In genomic region chr17:10196936-10197335, GRCh38 we compare ENCODE assay signal across 13 cellular contexts. TPM values are rescaled to one million over a fixed set of nuclear protein-coding genes. Genes with fewer than 3 reads are reported as not detected.
A peak's percentile ranks its signal among the peaks of the same experiment; 100 is the strongest.
DNase-seq lines count a peak whose midpoint lies in the region; ATAC-seq, FAIRE-seq and TF ChIP-seq lines count a peak whose summit lies in the region.
"Had no signal": no experiment of that assay in that cellular context is flagged by ENCODE, and none has a peak within 500 bp of the region (broad histone marks: within the 10 kb centered on the region; RNA-seq: fewer than 3 reads in every experiment).

No MANE protein-coding gene starts in this region.

- peaks cover 15% of the 10 kb centered on the region for H3K9me3 ChIP-seq in DND-41 (ENCODE audit: insufficient read depth, low read length, severe bottlenecking)
- no peaks in the 10 kb centered on the region for H3K9me3 ChIP-seq in astrocyte (ENCODE audit: insufficient read depth, low read depth, low read length)
- peaks cover 13% of the 10 kb centered on the region for H3K9me3 ChIP-seq in mesenchymal stem cell (ENCODE audit: control insufficient read depth, low read length)
- peaks cover 0 to 26% (median 18%) of the 10 kb centered on the region in 8 donors for H3K9me3 ChIP-seq in spleen
- H3K9me3 ChIP-seq in kidney (ENCODE audit: control insufficient read depth in 1 of 2, low read length in 2 of 2): peaks cover 0 to 7% of the 10 kb centered on the region in 2 donors

- H2AFZ ChIP-seq in DND-41 (ENCODE audit: low read depth, low read length) (no peak overlapping the region), astrocyte (ENCODE audit: low read depth, low read length) (no peak overlapping the region), mesenchymal stem cell (ENCODE audit: low read depth, low read length) (no peak overlapping the region)

- no peak overlapping the region for H2BK120ac ChIP-seq in mesenchymal stem cell (ENCODE audit: low read depth, low read length)

- no peak overlapping the region for H3K27ac Mint-ChIP-seq in astrocyte (ENCODE audit: unreplicated experiment)
- H3K27ac Mint-ChIP-seq: activated naive CD8-positive, alpha-beta T cell treated with anti-CD3 and anti-CD28 coated beads, Interleukin-2, amount 10 ng/mL, durations not matched to agents 7 days and 5 days; T-helper 2 cell treated with Interferon-gamma antibody and Interleukin-4, amounts not matched to agents 5 μg/mL and 100 μg/mL, for 36 hours had no signal

- H3K9ac ChIP-seq in DND-41 (ENCODE audit: low read depth, low read length) (peak overlapping the region; percentile 83; the same call in 1 of the 2 replicates), astrocyte (ENCODE audit: low read length) (no peak overlapping the region), mesenchymal stem cell (ENCODE audit: low read length) (peak overlapping the region; percentile 89), kidney (ENCODE audit: low read length in 2 of 2) (no peak overlapping the region)

- no peak overlapping the region for H4K91ac ChIP-seq in mesenchymal stem cell (ENCODE audit: low read length)

- peaks cover 13% of the 10 kb centered on the region for H3K4me1 Mint-ChIP-seq in astrocyte (ENCODE audit: low read depth, unreplicated experiment)

- H3K27ac ChIP-seq in DND-41 (ENCODE audit: low read length): peak overlapping the region; percentile 58; the same call in 1 of the 2 replicates
- H3K27ac ChIP-seq in astrocyte (ENCODE audit: low read depth, low read length): no peak overlapping the region
- no peak overlapping the region for H3K27ac ChIP-seq in mesenchymal stem cell (ENCODE audit: low read length, poor library complexity, severe bottlenecking)
- H3K27ac ChIP-seq in spleen: peak overlapping the region in 7 of 8 donors; percentile 44 to 81 (median 78)
- H3K27ac ChIP-seq in kidney (ENCODE audit: low read depth in 2 of 2, low read length in 2 of 2): no peak overlapping the region
- H3K27ac ChIP-seq: C4-2B had no signal

- H4K20me1 ChIP-seq in DND-41 (ENCODE audit: insufficient read depth, low read length) (peaks cover 29% of the 10 kb centered on the region), astrocyte (ENCODE audit: insufficient read depth, low read length) (no peaks in the 10 kb centered on the region)

- H3K27me3 ChIP-seq in DND-41 (ENCODE audit: insufficient read depth, low read length, poor library complexity) (no peaks in the 10 kb centered on the region), astrocyte (ENCODE audit: insufficient read depth, low read length) (peaks cover 28% of the 10 kb centered on the region), mesenchymal stem cell (ENCODE audit: control insufficient read depth in 1 of 2, insufficient read depth in 1 of 2, low read length in 2 of 2) (peaks cover 0 to 21% of the 10 kb centered on the region in 2 experiments), spleen (replicated peaks in 1 of 7) (peaks cover 0 to 46% (median 11%) of the 10 kb centered on the region in 7 donors)

- H3K4me1 ChIP-seq in DND-41 (ENCODE audit: insufficient read depth, low read length) (peaks cover 31% of the 10 kb centered on the region), astrocyte (ENCODE audit: insufficient read depth, low read length) (no peaks in the 10 kb centered on the region), mesenchymal stem cell (ENCODE audit: control insufficient read depth, insufficient read depth, low read depth, low read length) (peaks cover 13% of the 10 kb centered on the region), spleen (peaks cover 0 to 48% (median 26%) of the 10 kb centered on the region in 6 donors), kidney (ENCODE audit: control insufficient read depth in 1 of 2, insufficient read depth in 1 of 2, low read depth in 1 of 2, low read length in 2 of 2) (peaks cover 0 to 2% of the 10 kb centered on the region in 2 donors)

- no peak for TF ChIP-seq POLR2A in spleen (IDR thresholded peaks at IDR 0.05)

- peak overlapping the region in 1 of 2 experiments; percentile 76; a peak in 3 of 4 replicates for H3K4me3 ChIP-seq in DND-41 (ENCODE audit: low read depth in 1 of 2, low read length in 2 of 2)
- H3K4me3 ChIP-seq in astrocyte (ENCODE audit: insufficient read depth, low read depth, low read length): no peak overlapping the region
- peak overlapping the region in 1 of 2 experiments; percentile 83 for H3K4me3 ChIP-seq in mesenchymal stem cell (ENCODE audit: insufficient read depth in 1 of 2, low read depth in 1 of 2, low read length in 2 of 2)
- H3K4me3 ChIP-seq in spleen: peak overlapping the region in 7 of 8 donors; percentile 64 to 85 (median 78)
- H3K4me3 ChIP-seq in kidney (ENCODE audit: low read length in 2 of 2): no peak overlapping the region

- TF ChIP-seq CTCF in DND-41 (IDR thresholded peaks at IDR 0.05; ENCODE audit: borderline replicate concordance, extremely low read depth, low read length, poor library complexity, severe bottlenecking) (no peak), astrocyte (IDR thresholded peaks at IDR 0.05; ENCODE audit: insufficient read depth, low read depth, low read length) (no peak), spleen (IDR thresholded peaks at IDR 0.05 in 8 of 11, conservative IDR thresholded peaks at IDR 0.05 in 3 of 11) (no peak), kidney (IDR thresholded peaks at IDR 0.05; ENCODE audit: borderline replicate concordance, extremely low read depth, insufficient read depth) (no peak)

- H3K4me3 Mint-ChIP-seq in astrocyte (ENCODE audit: unreplicated experiment): peak overlapping the region; percentile 67
- H3K4me3 Mint-ChIP-seq: activated naive CD8-positive, alpha-beta T cell treated with anti-CD3 and anti-CD28 coated beads, Interleukin-2, amount 10 ng/mL, durations not matched to agents 7 days and 5 days; T-helper 2 cell treated with Interferon-gamma antibody and Interleukin-4, amounts not matched to agents 5 μg/mL and 100 μg/mL, for 36 hours had no signal

- no peak overlapping the region for H2BK12ac ChIP-seq in mesenchymal stem cell (ENCODE audit: low read length in 2 of 2)

- DNase-seq in DND-41 (no peak), astrocyte (ENCODE audit: low read depth) (no peak), mesenchymal stem cell (no peak), spleen (no peak), activated T-cell treated with anti-CD3 and anti-CD28 coated beads for 4 hours (no peak), kidney (no peak), NCI-H748 treated with DMSO at 0.1 percent for 48 hours (lab: John Stamatoyannopoulos, UW) (no peak)
- DNase-seq: activated naive CD8-positive, alpha-beta T cell treated with anti-CD3 and anti-CD28 coated beads, Interleukin-2, amount 10 ng/mL, durations not matched to agents 7 days and 5 days; NCI-H2171 treated with DMSO at 0.1 percent for 48 hours had no signal

- H3K18ac ChIP-seq in mesenchymal stem cell (ENCODE audit: low read depth in 1 of 2, low read length in 2 of 2): peak overlapping the region in 1 of 2 experiments; percentile 20

- H2AK5ac ChIP-seq in mesenchymal stem cell (ENCODE audit: low read length, severe bottlenecking): no peak overlapping the region

- no peak overlapping the region for H2BK15ac ChIP-seq in mesenchymal stem cell (ENCODE audit: low read depth, poor library complexity, severe bottlenecking)

- H3K4me2 ChIP-seq in DND-41 (ENCODE audit: insufficient read depth, low read length) (peak overlapping the region; percentile 88), astrocyte (ENCODE audit: low read length) (no peak overlapping the region), mesenchymal stem cell (ENCODE audit: low read length, poor library complexity, severe bottlenecking) (peak overlapping the region; percentile 99)

- H4K8ac ChIP-seq in mesenchymal stem cell (ENCODE audit: low read length): no peak overlapping the region

- peaks cover 42% of the 10 kb centered on the region for H3K27me3 Mint-ChIP-seq in astrocyte (ENCODE audit: low read depth, unreplicated experiment)

- no peak overlapping the region for H3K23ac ChIP-seq in mesenchymal stem cell (ENCODE audit: low read length in 2 of 2)

- ATAC-seq in DND-41 (ENCODE audit: insufficient read depth, low read depth) (no peak), HG02623 (IDR thresholded peaks at IDR 0.05; ENCODE audit: unreplicated experiment) (no peak)

- WGBS in mesenchymal stem cell: 53% methylated on average over 3 of the region's 4 CpGs
- WGBS in spleen, 5 donors: 59 to 74% (median 66%) methylated on average over 4 of the region's 4 CpGs

- intact Hi-C loops in spleen (cut with DNase I; ENCODE audit: low total_unique reads): no loop called here
- intact Hi-C loops in kidney (cut with DNase I): no loop called here

- peaks cover 8% of the 10 kb centered on the region for H3K79me1 ChIP-seq in mesenchymal stem cell (replicated peaks; ENCODE audit: low read length, poor library complexity, severe bottlenecking)

- H3K36me3 ChIP-seq in DND-41 (ENCODE audit: insufficient read depth, low read length) (no peaks in the 10 kb centered on the region; the same call in 1 of the 2 replicates), astrocyte (ENCODE audit: insufficient read depth, low read length) (no peaks in the 10 kb centered on the region), mesenchymal stem cell (ENCODE audit: control insufficient read depth in 1 of 2, insufficient read depth in 2 of 2, low read depth in 1 of 2, low read length in 2 of 2) (peaks cover 0 to 3% of the 10 kb centered on the region in 2 experiments), spleen (no peaks in the 10 kb centered on the region), kidney (ENCODE audit: control insufficient read depth in 1 of 2, insufficient read depth in 2 of 2, low read length in 2 of 2) (no peaks in the 10 kb centered on the region)

- peaks cover 14% of the 10 kb centered on the region for H3K36me3 Mint-ChIP-seq in astrocyte (ENCODE audit: low read depth, unreplicated experiment)

- no peak overlapping the region for H3K4ac ChIP-seq in mesenchymal stem cell (ENCODE audit: low read depth in 1 of 2, low read length in 2 of 2)

- H3K79me2 ChIP-seq in DND-41 (ENCODE audit: insufficient read depth, low read length): peaks cover 47% of the 10 kb centered on the region
- H3K79me2 ChIP-seq in astrocyte (ENCODE audit: insufficient read depth, low read length): no peaks in the 10 kb centered on the region

- peaks cover 15% of the 10 kb centered on the region for H3K9me3 Mint-ChIP-seq in astrocyte (ENCODE audit: unreplicated experiment)

- no peak for FAIRE-seq in astrocyte (lab: Jason Lieb, UNC)
- FAIRE-seq in kidney (lab: Jason Lieb, UNC): no peak
- FAIRE-seq: G401.6 had no signal

- no peak overlapping the region for H3K14ac ChIP-seq in mesenchymal stem cell (ENCODE audit: low read length in 2 of 2)

- H2BK5ac ChIP-seq in mesenchymal stem cell (ENCODE audit: low read depth, low read length, poor library complexity, severe bottlenecking): no peak overlapping the region

RNA-seq across cellular contexts. Expression of gene GAS7, which starts 1.5 kb away (rescaled TPM):
- 8.5 and 10.2 TPM in 2 replicates for total RNA-seq in astrocyte
- polyA plus RNA-seq in mesenchymal stem cell (2013, experiment 1 of 2): 20.4 TPM
- 21.6 TPM for polyA plus RNA-seq in mesenchymal stem cell (2013, experiment 2 of 2)
- total RNA-seq in spleen: 100 to 1,000 TPM in 3 of 7 donors, 10 to 100 TPM in 4; 47.4 to 127 (median 83.0) TPM
- polyA plus RNA-seq in spleen: 10 to 100 TPM in 1 of 3 donors, 1 to 10 TPM in 2; 4.1 to 16.8 (median 4.4) TPM
- 20.5 TPM for total RNA-seq in kidney
- 1.1 TPM for polyA plus RNA-seq in kidney (ENCODE audit: insufficient read depth, low read depth, low replicate concordance)

Comparison
In these comparisons a context has a peak if more than half of its experiments do, and no peak if none do; other contexts are left out.
1. H3K27ac ChIP-seq: peak in DND-41 (single experiment) and spleen (7 of 8); none in astrocyte (single experiment), mesenchymal stem cell (single experiment) and kidney (0 of 2).
2. H3K4me3 ChIP-seq: peak in spleen (7 of 8); none in astrocyte (single experiment) and kidney (0 of 2).
3. H3K9ac ChIP-seq: peak in DND-41 (single experiment) and mesenchymal stem cell (single experiment); none in astrocyte (single experiment) and kidney (0 of 2).